9 cellular contexts compared by ENCODE assay signal in genomic region chr7:157502701-157503111, GRCh38.
DNase-seq lines count a peak whose midpoint lies in the region; ATAC-seq, FAIRE-seq and TF ChIP-seq lines count a peak whose summit lies in the region.
"Had no signal": no experiment of that assay in that cellular context is flagged by ENCODE, and none has a peak within 500 bp of the region (broad histone marks: within the 10 kb centered on the region; RNA-seq: fewer than 3 reads in every experiment).

No MANE protein-coding gene starts in this region.

- TF ChIP-seq CTCF in left lung (IDR thresholded peaks at IDR 0.05) = no peak
- no peak for TF ChIP-seq CTCF in WTC11 (IDR thresholded peaks at IDR 0.05)

- peak; percentile 44 for DNase-seq in MV-4-11 (lab: John Stamatoyannopoulos, UW)
- DNase-seq in activated T-cell treated with anti-CD3 and anti-CD28 coated beads, Interleukin-2, amount 50 U/mL, for 24 hours = peak; percentile 68
- no peak for DNase-seq in left lung
- DNase-seq in stimulated activated naive CD8-positive, alpha-beta T cell treated with anti-CD3 and anti-CD28 coated beads, Interleukin-15, Interleukin-2, amounts not matched to agents 100 U/mL and 50 U/mL, for 24 hours = peak; percentile 53
- DNase-seq in GM12892 (ENCODE audit: insufficient read length) = no peak
- no peak for DNase-seq in WTC11 (ENCODE audit: low spot score)
- DNase-seq in SKM-1 treated with dmso at 0.1 percent for 144 hours (lab: John Stamatoyannopoulos, UW; ENCODE audit: unreplicated experiment) = no peak

- no peaks in the 10 kb centered on the region for H3K36me3 ChIP-seq in left lung
- H3K36me3 ChIP-seq: ascending aorta had no signal

- H3K27ac Mint-ChIP-seq in activated T-cell treated with anti-CD3 and anti-CD28 coated beads, Interleukin-2, amount 50 U/mL, for 24 hours = peak overlapping the region; percentile 81
- H3K27ac Mint-ChIP-seq in WTC11 = no peak overlapping the region

- FAIRE-seq in GM12892 (lab: Jason Lieb, UNC) = no peak

- H3K4me3 Mint-ChIP-seq in activated T-cell treated with anti-CD3 and anti-CD28 coated beads, Interleukin-2, amount 50 U/mL, for 24 hours = peak overlapping the region; percentile 63
- H3K4me3 Mint-ChIP-seq in WTC11 = no peak overlapping the region

- CTCF ChIA-PET in WTC11 (lab: Charles Lee) = no interaction called here

- ATAC-seq in left lung (peak; percentile 22), HG03280 (IDR thresholded peaks at IDR 0.05; ENCODE audit: unreplicated experiment) (no peak), WTC11 (no peak)
- peak; percentile 90 for ATAC-seq in stimulated activated naive CD8-positive, alpha-beta T cell treated with anti-CD3 and anti-CD28 coated beads, Interleukin-15, Interleukin-2, amounts not matched to agents 100 U/mL and 50 U/mL, for 24 hours

- no peak overlapping the region for H3K4me3 ChIP-seq in left lung
- H3K4me3 ChIP-seq: ascending aorta had no signal

- H3K9me3 Mint-ChIP-seq in activated T-cell treated with anti-CD3 and anti-CD28 coated beads, Interleukin-2, amount 50 U/mL, for 24 hours = peaks cover 19% of the 10 kb centered on the region
- H3K9me3 Mint-ChIP-seq in WTC11 = peaks cover 34% of the 10 kb centered on the region

- H3K9me3 ChIP-seq in left lung = peaks cover 0 to 8% of the 10 kb centered on the region in 2 donors
- H3K9me3 ChIP-seq: ascending aorta had no signal

- H3K36me3 Mint-ChIP-seq in activated T-cell treated with anti-CD3 and anti-CD28 coated beads, Interleukin-2, amount 50 U/mL, for 24 hours (ENCODE audit: low read depth) = no peaks in the 10 kb centered on the region
- peaks cover 15% of the 10 kb centered on the region for H3K36me3 Mint-ChIP-seq in WTC11

- peaks cover 17% of the 10 kb centered on the region for H3K27me3 Mint-ChIP-seq in activated T-cell treated with anti-CD3 and anti-CD28 coated beads, Interleukin-2, amount 50 U/mL, for 24 hours
- H3K27me3 Mint-ChIP-seq in WTC11 (ENCODE audit: low read depth) = peaks cover 78% of the 10 kb centered on the region

- no peak for TF ChIP-seq POLR2A in GM12892 (IDR thresholded peaks at IDR 0.05; ENCODE audit: low read depth, low read length)

- peak overlapping the region in 1 of 2 donors; percentile 61 for H3K27ac ChIP-seq in left lung
- H3K27ac ChIP-seq: ascending aorta had no signal

- peaks cover 0 to 10% of the 10 kb centered on the region in 2 donors for H3K27me3 ChIP-seq in left lung
- H3K27me3 ChIP-seq: ascending aorta had no signal

- H3K4me1 ChIP-seq in left lung = no peaks in the 10 kb centered on the region
- H3K4me1 ChIP-seq: ascending aorta had no signal

- intact Hi-C loops in left lung (cut with DNase I) = no loop called here

- POLR2A ChIA-PET in WTC11 (lab: Charles Lee) = no interaction called here

- H3K4me1 Mint-ChIP-seq in activated T-cell treated with anti-CD3 and anti-CD28 coated beads, Interleukin-2, amount 50 U/mL, for 24 hours (ENCODE audit: low read depth) = peaks cover 26% of the 10 kb centered on the region
- H3K4me1 Mint-ChIP-seq in WTC11 = no peaks in the 10 kb centered on the region

TF ChIP-seq in WTC11, 78 proteins besides CTCF, POLR2A, EP300 and RAD21 (continues in another document):
- TF ChIP-seq OVOL2 (CRISPR knock-in tag; IDR thresholded peaks at IDR 0.05; ENCODE audit: borderline replicate concordance) (no peak), RORB (CRISPR knock-in tag; IDR thresholded peaks at IDR 0.05) (no peak), TEAD1 (CRISPR knock-in tag; IDR thresholded peaks at IDR 0.05) (no peak), SMAD3 (CRISPR knock-in tag; IDR thresholded peaks at IDR 0.05; ENCODE audit: borderline replicate concordance) (no peak), ATF3 (CRISPR knock-in tag; conservative IDR thresholded peaks at IDR 0.05) (no peak), ZNF219 (CRISPR knock-in tag; IDR thresholded peaks at IDR 0.05; ENCODE audit: borderline replicate concordance) (no peak), PRDM15 (CRISPR knock-in tag; IDR thresholded peaks at IDR 0.05) (no peak), ZNF423 (CRISPR knock-in tag; IDR thresholded peaks at IDR 0.05) (no peak), ATF6 (CRISPR knock-in tag; IDR thresholded peaks at IDR 0.05) (no peak), NR2C2 (CRISPR knock-in tag; IDR thresholded peaks at IDR 0.05) (no peak), ZBTB43 (CRISPR knock-in tag; IDR thresholded peaks at IDR 0.05) (no peak), GTF2I (CRISPR knock-in tag; conservative IDR thresholded peaks at IDR 0.05) (no peak), STAT6 (CRISPR knock-in tag; conservative IDR thresholded peaks at IDR 0.05; ENCODE audit: low read depth) (no peak), ZMAT4 (CRISPR knock-in tag; IDR thresholded peaks at IDR 0.05) (no peak), TEAD4 (CRISPR knock-in tag; IDR thresholded peaks at IDR 0.05) (no peak)

Comparison
In these comparisons a context has a peak if more than half of its experiments do, and no peak if none do; other contexts are left out.
1. DNase-seq: peak in MV-4-11 (single experiment), activated T-cell treated with anti-CD3 and anti-CD28 coated beads, Interleukin-2, amount 50 U/mL, for 24 hours (single experiment) and stimulated activated naive CD8-positive, alpha-beta T cell treated with anti-CD3 and anti-CD28 coated beads, Interleukin-15, Interleukin-2, amounts not matched to agents 100 U/mL and 50 U/mL, for 24 hours (single experiment); none in left lung (0 of 2), GM12892 (single experiment), WTC11 (single experiment) and SKM-1 treated with dmso at 0.1 percent for 144 hours (single experiment).
2. ATAC-seq: peak in left lung (single experiment) and stimulated activated naive CD8-positive, alpha-beta T cell treated with anti-CD3 and anti-CD28 coated beads, Interleukin-15, Interleukin-2, amounts not matched to agents 100 U/mL and 50 U/mL, for 24 hours (single experiment); none in HG03280 (single experiment) and WTC11 (single experiment).